ENCODE assay signal across 1 cellular context in the genomic region with DNA sequence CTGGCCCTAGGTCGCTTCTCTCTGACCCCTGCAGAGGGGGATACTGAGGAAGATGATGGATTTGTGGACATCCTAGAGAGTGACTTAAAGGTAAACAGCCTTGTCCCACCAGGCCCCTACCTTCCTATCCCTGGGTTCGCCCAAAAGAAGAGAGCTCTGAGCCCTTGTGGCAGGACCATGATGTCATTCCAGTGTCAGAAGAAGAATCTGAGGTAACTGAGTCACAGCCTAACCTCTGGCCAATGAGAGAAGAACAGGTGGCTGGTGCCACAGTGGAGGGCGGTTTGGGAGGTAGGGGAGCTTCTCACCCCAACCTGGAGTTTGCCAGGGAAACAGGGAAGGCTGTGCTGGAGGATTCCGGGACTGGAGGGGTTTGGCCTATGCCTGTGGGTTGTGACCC.
TF ChIP-seq lines count a peak whose summit lies in the region.

No MANE protein-coding gene starts in this region.

TF ChIP-seq in IMR-90, 13 proteins besides CTCF, POLR2A, EP300 and RAD21:
- TF ChIP-seq SMC3 (IDR thresholded peaks at IDR 0.05; ENCODE audit: low read depth, low read length) (no peak), RCOR1 (IDR thresholded peaks at IDR 0.05; ENCODE audit: insufficient replicate concordance, low read length) (no peak), BHLHE40 (IDR thresholded peaks at IDR 0.05; ENCODE audit: low read depth, low read length) (no peak), MAFK (IDR thresholded peaks at IDR 0.05; ENCODE audit: low read depth, low read length) (no peak), MAZ (IDR thresholded peaks at IDR 0.05; ENCODE audit: borderline replicate concordance, low read depth, low read length) (no peak), FOS (IDR thresholded peaks at IDR 0.05; ENCODE audit: low read depth, low read length) (no peak), RFX5 (IDR thresholded peaks at IDR 0.05; ENCODE audit: low read depth, low read length) (no peak), MXI1 (IDR thresholded peaks at IDR 0.05; ENCODE audit: borderline replicate concordance, low read depth, low read length) (no peak), NFE2L2 (IDR thresholded peaks at IDR 0.05; ENCODE audit: low read depth, low read length) (no peak), CHD1 (IDR thresholded peaks at IDR 0.05; ENCODE audit: low read depth, low read length) (no peak), CEBPB (IDR thresholded peaks at IDR 0.05; ENCODE audit: low read depth, low read length) (no peak)
- TF ChIP-seq, protein P1, sequence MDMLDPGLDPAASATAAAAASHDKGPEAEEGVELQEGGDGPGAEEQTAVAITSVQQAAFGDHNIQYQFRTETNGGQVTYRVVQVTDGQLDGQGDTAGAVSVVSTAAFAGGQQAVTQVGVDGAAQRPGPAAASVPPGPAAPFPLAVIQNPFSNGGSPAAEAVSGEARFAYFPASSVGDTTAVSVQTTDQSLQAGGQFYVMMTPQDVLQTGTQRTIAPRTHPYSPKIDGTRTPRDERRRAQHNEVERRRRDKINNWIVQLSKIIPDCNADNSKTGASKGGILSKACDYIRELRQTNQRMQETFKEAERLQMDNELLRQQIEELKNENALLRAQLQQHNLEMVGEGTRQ (IDR thresholded peaks at IDR 0.05; ENCODE audit: low read depth, low read length) = no peak
- TF ChIP-seq, protein P2, sequence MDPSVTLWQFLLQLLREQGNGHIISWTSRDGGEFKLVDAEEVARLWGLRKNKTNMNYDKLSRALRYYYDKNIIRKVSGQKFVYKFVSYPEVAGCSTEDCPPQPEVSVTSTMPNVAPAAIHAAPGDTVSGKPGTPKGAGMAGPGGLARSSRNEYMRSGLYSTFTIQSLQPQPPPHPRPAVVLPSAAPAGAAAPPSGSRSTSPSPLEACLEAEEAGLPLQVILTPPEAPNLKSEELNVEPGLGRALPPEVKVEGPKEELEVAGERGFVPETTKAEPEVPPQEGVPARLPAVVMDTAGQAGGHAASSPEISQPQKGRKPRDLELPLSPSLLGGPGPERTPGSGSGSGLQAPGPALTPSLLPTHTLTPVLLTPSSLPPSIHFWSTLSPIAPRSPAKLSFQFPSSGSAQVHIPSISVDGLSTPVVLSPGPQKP (IDR thresholded peaks at IDR 0.05; ENCODE audit: borderline replicate concordance, low read depth, low read length) = no peak
